2 cellular contexts compared by ENCODE assay signal in genomic region chr3:98734311-98734710, GRCh38.
TF ChIP-seq lines count a peak whose summit lies in the region.

No MANE protein-coding gene starts in this region.

TF ChIP-seq in GM12878, 131 proteins besides CTCF, POLR2A, EP300 and RAD21:
- TF ChIP-seq ZNF592 (IDR thresholded peaks at IDR 0.05) (no peak), GATAD2B (conservative IDR thresholded peaks at IDR 0.05; ENCODE audit: low read depth) (no peak), MYB (IDR thresholded peaks at IDR 0.05; ENCODE audit: borderline replicate concordance, low read depth, low read length) (no peak), CBFB (IDR thresholded peaks at IDR 0.05; ENCODE audit: low read depth) (no peak), NFIC (IDR thresholded peaks at IDR 0.05; ENCODE audit: low read depth, low read length) (no peak), SPI1 (IDR thresholded peaks at IDR 0.05; ENCODE audit: borderline replicate concordance, insufficient read depth, low read depth, low read length) (no peak), MLLT1 (IDR thresholded peaks at IDR 0.05) (no peak)

TF ChIP-seq in liver, 16 proteins besides CTCF, POLR2A, EP300 and RAD21 (continued from another document):
- TF ChIP-seq HNF4A (conservative IDR thresholded peaks at IDR 0.05) (no peak), HNF4G (IDR thresholded peaks at IDR 0.05) (no peak), EGR1 (IDR thresholded peaks at IDR 0.05; ENCODE audit: low read depth in 2 of 2) (no peak), YY1 (IDR thresholded peaks at IDR 0.05) (no peak), JUND (IDR thresholded peaks at IDR 0.05) (no peak), MAX (IDR thresholded peaks at IDR 0.05) (no peak), NR2F2 (IDR thresholded peaks at IDR 0.05) (no peak), FOXA2 (IDR thresholded peaks at IDR 0.05) (no peak), TAF1 (conservative IDR thresholded peaks at IDR 0.05) (no peak), SP1 (IDR thresholded peaks at IDR 0.05) (no peak), FOXA1 (IDR thresholded peaks at IDR 0.05) (no peak), REST (IDR thresholded peaks at IDR 0.05) (no peak)
